1 cellular context compared by ENCODE assay signal in the genomic region with DNA sequence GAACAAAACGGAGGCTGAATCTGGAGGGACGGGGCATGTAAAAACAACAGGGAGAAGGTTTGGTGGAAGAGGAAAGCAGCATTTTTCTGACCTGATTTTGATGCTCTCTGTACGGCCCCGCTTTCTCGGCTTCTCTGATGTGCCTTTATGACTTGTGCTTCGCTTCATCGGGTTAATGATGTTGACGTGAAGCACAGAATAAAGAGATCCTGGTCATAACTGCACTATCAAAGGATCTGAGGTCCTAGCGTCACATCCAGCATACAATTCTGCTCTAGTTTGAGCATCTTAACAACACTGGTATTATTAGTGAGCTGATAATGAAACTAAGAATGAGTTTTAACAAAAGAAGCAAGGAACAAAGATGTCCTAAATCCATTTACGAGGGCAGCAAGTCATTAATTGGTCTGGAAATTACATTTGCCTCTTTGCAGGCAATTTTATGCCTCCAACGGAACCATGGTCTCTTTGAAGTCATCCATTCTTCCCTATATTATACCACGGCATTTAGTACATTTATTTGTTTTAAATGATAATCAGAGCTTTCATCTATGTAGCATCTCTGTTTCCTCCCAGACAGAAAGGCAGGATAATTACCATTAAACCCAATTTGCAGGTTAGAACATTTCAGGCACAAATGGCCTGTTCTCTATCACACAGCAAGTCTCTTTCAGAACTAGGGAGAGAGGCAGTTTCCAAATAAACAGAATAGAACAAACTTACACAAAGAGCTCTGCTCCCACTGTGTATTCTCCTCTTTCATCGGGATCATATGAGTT.
TF ChIP-seq lines count a peak whose summit lies in the region.

No MANE protein-coding gene starts in this region.

TF ChIP-seq in SK-N-SH, 30 proteins besides CTCF, POLR2A, EP300 and RAD21 (continued from another document):
- TF ChIP-seq, protein P1, sequence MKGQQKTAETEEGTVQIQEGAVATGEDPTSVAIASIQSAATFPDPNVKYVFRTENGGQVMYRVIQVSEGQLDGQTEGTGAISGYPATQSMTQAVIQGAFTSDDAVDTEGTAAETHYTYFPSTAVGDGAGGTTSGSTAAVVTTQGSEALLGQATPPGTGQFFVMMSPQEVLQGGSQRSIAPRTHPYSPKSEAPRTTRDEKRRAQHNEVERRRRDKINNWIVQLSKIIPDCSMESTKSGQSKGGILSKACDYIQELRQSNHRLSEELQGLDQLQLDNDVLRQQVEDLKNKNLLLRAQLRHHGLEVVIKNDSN (IDR thresholded peaks at IDR 0.05; ENCODE audit: borderline replicate concordance, low read depth) = no peak
- TF ChIP-seq, protein P2, sequence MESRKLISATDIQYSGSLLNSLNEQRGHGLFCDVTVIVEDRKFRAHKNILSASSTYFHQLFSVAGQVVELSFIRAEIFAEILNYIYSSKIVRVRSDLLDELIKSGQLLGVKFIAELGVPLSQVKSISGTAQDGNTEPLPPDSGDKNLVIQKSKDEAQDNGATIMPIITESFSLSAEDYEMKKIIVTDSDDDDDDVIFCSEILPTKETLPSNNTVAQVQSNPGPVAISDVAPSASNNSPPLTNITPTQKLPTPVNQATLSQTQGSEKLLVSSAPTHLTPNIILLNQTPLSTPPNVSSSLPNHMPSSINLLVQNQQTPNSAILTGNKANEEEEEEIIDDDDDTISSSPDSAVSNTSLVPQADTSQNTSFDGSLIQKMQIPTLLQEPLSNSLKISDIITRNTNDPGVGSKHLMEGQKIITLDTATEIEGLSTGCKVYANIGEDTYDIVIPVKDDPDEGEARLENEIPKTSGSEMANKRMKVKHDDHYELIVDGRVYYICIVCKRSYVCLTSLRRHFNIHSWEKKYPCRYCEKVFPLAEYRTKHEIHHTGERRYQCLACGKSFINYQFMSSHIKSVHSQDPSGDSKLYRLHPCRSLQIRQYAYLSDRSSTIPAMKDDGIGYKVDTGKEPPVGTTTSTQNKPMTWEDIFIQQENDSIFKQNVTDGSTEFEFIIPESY (IDR thresholded peaks at IDR 0.05; ENCODE audit: borderline replicate concordance, low read depth) = no peak
- TF ChIP-seq JUND (IDR thresholded peaks at IDR 0.05) (no peak), GABPA (IDR thresholded peaks at IDR 0.05; ENCODE audit: low read depth) (no peak), MEF2A (IDR thresholded peaks at IDR 0.05; ENCODE audit: borderline replicate concordance, low read depth) (no peak), RCOR1 (IDR thresholded peaks at IDR 0.05; ENCODE audit: low read length) (peak; percentile 63; the same call in 1 of the 2 replicates), FOSL2 (IDR thresholded peaks at IDR 0.05; ENCODE audit: borderline replicate concordance, low read depth) (no peak), SIN3A (IDR thresholded peaks at IDR 0.05; ENCODE audit: borderline replicate concordance, low read depth, low read length) (no peak), TAF1 (IDR thresholded peaks at IDR 0.05; ENCODE audit: borderline replicate concordance, low read depth, low read length) (no peak), POLR2AphosphoS5 (IDR thresholded peaks at IDR 0.05; ENCODE audit: low read depth, low read length) (no peak), FOXM1 (IDR thresholded peaks at IDR 0.05; ENCODE audit: low read depth) (no peak), CHD2 (IDR thresholded peaks at IDR 0.05; ENCODE audit: low read length, partially characterized antibody) (peak; percentile 40), TCF12 (IDR thresholded peaks at IDR 0.05) (peak; percentile 27; the same call in 1 of the 2 replicates), YY1 (IDR thresholded peaks at IDR 0.05; ENCODE audit: low read depth) (no peak), FOXJ3 (CRISPR knock-in tag; IDR thresholded peaks at IDR 0.05) (peak; percentile 66; the same call in 1 of the 2 replicates)
- TF ChIP-seq, protein P3, sequence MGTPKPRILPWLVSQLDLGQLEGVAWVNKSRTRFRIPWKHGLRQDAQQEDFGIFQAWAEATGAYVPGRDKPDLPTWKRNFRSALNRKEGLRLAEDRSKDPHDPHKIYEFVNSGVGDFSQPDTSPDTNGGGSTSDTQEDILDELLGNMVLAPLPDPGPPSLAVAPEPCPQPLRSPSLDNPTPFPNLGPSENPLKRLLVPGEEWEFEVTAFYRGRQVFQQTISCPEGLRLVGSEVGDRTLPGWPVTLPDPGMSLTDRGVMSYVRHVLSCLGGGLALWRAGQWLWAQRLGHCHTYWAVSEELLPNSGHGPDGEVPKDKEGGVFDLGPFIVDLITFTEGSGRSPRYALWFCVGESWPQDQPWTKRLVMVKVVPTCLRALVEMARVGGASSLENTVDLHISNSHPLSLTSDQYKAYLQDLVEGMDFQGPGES (IDR thresholded peaks at IDR 0.05; ENCODE audit: low read depth, low read length) = no peak
- TF ChIP-seq, protein P4, sequence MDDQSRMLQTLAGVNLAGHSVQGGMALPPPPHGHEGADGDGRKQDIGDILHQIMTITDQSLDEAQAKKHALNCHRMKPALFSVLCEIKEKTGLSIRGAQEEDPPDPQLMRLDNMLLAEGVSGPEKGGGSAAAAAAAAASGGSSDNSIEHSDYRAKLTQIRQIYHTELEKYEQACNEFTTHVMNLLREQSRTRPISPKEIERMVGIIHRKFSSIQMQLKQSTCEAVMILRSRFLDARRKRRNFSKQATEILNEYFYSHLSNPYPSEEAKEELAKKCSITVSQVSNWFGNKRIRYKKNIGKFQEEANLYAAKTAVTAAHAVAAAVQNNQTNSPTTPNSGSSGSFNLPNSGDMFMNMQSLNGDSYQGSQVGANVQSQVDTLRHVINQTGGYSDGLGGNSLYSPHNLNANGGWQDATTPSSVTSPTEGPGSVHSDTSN (IDR thresholded peaks at IDR 0.05) = no peak
